18 cellular contexts compared by ENCODE assay signal in the genomic region with DNA sequence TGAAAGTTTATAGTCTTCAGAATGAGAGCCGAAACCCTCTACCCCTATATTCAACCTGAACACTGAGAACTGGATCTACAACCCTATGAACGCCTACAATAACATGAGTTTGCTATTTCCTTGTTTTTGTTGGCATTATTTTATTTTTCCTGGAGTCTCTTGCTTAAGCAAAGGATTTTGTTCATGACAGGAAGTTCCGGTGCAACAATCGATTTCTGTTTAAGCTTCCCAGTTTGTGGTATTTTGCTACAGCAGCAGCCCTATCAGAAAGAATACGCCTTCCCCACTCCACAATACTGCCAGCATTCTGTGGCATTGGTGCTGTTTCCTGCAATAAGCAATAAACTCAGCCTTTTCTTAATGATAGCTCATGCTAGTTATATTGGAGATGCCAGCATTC.
A peak's percentile ranks its signal among the peaks of the same experiment; 100 is the strongest.
DNase-seq lines count a peak whose midpoint lies in the region; ATAC-seq and TF ChIP-seq lines count a peak whose summit lies in the region.
"Had no signal": no experiment of that assay in that cellular context is flagged by ENCODE, and none has a peak within 500 bp of the region (broad histone marks: within the 10 kb centered on the region; RNA-seq: fewer than 3 reads in every experiment).

No MANE protein-coding gene starts in this region.

- no peak overlapping the region for H3K4me3 ChIP-seq in HUES64 (ENCODE audit: low read length)
- peak overlapping the region; percentile 30 for H3K4me3 ChIP-seq in retinal pigment epithelial cell (ENCODE audit: low read length)
- H3K4me3 ChIP-seq: BLaER1 had no signal

- CTCF ChIA-PET in activated CD4-positive, alpha-beta memory T cell treated with anti-CD3 and anti-CD28 coated beads, Interleukin-2, amount 10 ng/mL, durations not matched to agents 7 days and 5 days (lab: Charles Lee): no interaction called here

- no peaks in the 10 kb centered on the region for H3K9me3 Mint-ChIP-seq in activated CD4-positive, alpha-beta memory T cell treated with anti-CD3 and anti-CD28 coated beads, Interleukin-2, amount 10 ng/mL, durations not matched to agents 7 days and 5 days
- H3K9me3 Mint-ChIP-seq: activated T-cell treated with anti-CD3 and anti-CD28 coated beads, Interleukin-2, amount 50 U/mL, for 24 hours; T-helper 1 cell treated with Interleukin-12 subunit alpha and Interleukin-12 subunit beta and Interleukin-4 antibody, amounts not matched to agents 30 μg/mL and 1 μg/mL, for 36 hours had no signal

- no peak for TF ChIP-seq CTCF in retinal pigment epithelial cell (conservative IDR thresholded peaks at IDR 0.05; ENCODE audit: low read depth, low read length)

- H3K27me3 Mint-ChIP-seq in activated CD4-positive, alpha-beta memory T cell treated with anti-CD3 and anti-CD28 coated beads, Interleukin-2, amount 10 ng/mL, durations not matched to agents 7 days and 5 days: peaks cover 1% of the 10 kb centered on the region

- POLR2A ChIA-PET in activated CD4-positive, alpha-beta memory T cell treated with anti-CD3 and anti-CD28 coated beads, Interleukin-2, amount 10 ng/mL, durations not matched to agents 7 days and 5 days (lab: Charles Lee): no interaction called here

- H3K9ac ChIP-seq in HUES64 (ENCODE audit: low read depth, low read length): peak overlapping the region; percentile 14; the same call in 1 of the 2 replicates
- H3K9ac ChIP-seq: BLaER1 had no signal

- no peaks in the 10 kb centered on the region for H3K36me3 ChIP-seq in HUES64 (ENCODE audit: insufficient read depth, low read length)
- H3K36me3 ChIP-seq: BLaER1 had no signal

- no peak for ATAC-seq in HG03520 (IDR thresholded peaks at IDR 0.05; ENCODE audit: unreplicated experiment)
- no peak for ATAC-seq in HG03045 (IDR thresholded peaks at IDR 0.05; ENCODE audit: unreplicated experiment)
- no peak for ATAC-seq in HG03460 (IDR thresholded peaks at IDR 0.05; ENCODE audit: unreplicated experiment)

- peaks cover 26% of the 10 kb centered on the region for H3K4me1 ChIP-seq in HUES64 (ENCODE audit: insufficient read depth, low read length)
- H3K4me1 ChIP-seq: BLaER1 had no signal

- DNase-seq in astrocyte of the hippocampus (ENCODE audit: low read depth, low spot score): peak; percentile 23
- peak; percentile 2 for DNase-seq in iris pigment epithelial cell (ENCODE audit: low read depth)
- DNase-seq in retinal pigment epithelial cell (ENCODE audit: low read depth): no peak
- DNase-seq in activated CD4-positive, alpha-beta memory T cell treated with anti-CD3 and anti-CD28 coated beads, Interleukin-2, amount 10 ng/mL, durations not matched to agents 7 days and 5 days: no peak
- DNase-seq: activated CD4-positive, alpha-beta T cell treated with anti-CD3 and anti-CD28 coated beads for 48 hours; activated T-cell treated with anti-CD3 and anti-CD28 coated beads, Interleukin-2, amount 50 U/mL, for 24 hours; DMS79 treated with DMSO at 0.1 percent for 48 hours; dorsolateral prefrontal cortex; midbrain; NCI-H2081 treated with DMSO at 0.1 percent for 48 hours; NCI-H82; stimulated activated CD4-positive, alpha-beta T cell treated with anti-CD3 and anti-CD28 coated beads, Interleukin-15, amount 100 ng/mL, for 24 hours had no signal

- H3K36me3 Mint-ChIP-seq in activated CD4-positive, alpha-beta memory T cell treated with anti-CD3 and anti-CD28 coated beads, Interleukin-2, amount 10 ng/mL, durations not matched to agents 7 days and 5 days (ENCODE audit: low read depth): no peaks in the 10 kb centered on the region

- 88% methylated on average over 5 of the region's 5 CpGs for WGBS in HUES64

- H3K4me1 Mint-ChIP-seq in activated CD4-positive, alpha-beta memory T cell treated with anti-CD3 and anti-CD28 coated beads, Interleukin-2, amount 10 ng/mL, durations not matched to agents 7 days and 5 days: no peaks in the 10 kb centered on the region

- H3K4me3 Mint-ChIP-seq in activated CD4-positive, alpha-beta memory T cell treated with anti-CD3 and anti-CD28 coated beads, Interleukin-2, amount 10 ng/mL, durations not matched to agents 7 days and 5 days: no peak overlapping the region
- H3K4me3 Mint-ChIP-seq: activated T-cell treated with anti-CD3 and anti-CD28 coated beads, Interleukin-2, amount 50 U/mL, for 24 hours; T-helper 1 cell treated with Interleukin-12 subunit alpha and Interleukin-12 subunit beta and Interleukin-4 antibody, amounts not matched to agents 30 μg/mL and 1 μg/mL, for 36 hours had no signal

- no peaks in the 10 kb centered on the region for H3K27me3 ChIP-seq in HUES64 (ENCODE audit: insufficient read depth, low read length)
- H3K27me3 ChIP-seq: BLaER1, dorsolateral prefrontal cortex had no signal

- peak overlapping the region; percentile 39; the same call in 1 of the 2 replicates for H3K27ac ChIP-seq in HUES64 (ENCODE audit: low read depth, low read length)
- H3K27ac ChIP-seq: BLaER1, dorsolateral prefrontal cortex had no signal

- no peaks in the 10 kb centered on the region for H3K9me3 ChIP-seq in HUES64 (ENCODE audit: insufficient read depth, low read depth, low read length)
- H3K9me3 ChIP-seq: BLaER1 had no signal

- no peak overlapping the region for H3K27ac Mint-ChIP-seq in activated CD4-positive, alpha-beta memory T cell treated with anti-CD3 and anti-CD28 coated beads, Interleukin-2, amount 10 ng/mL, durations not matched to agents 7 days and 5 days
- H3K27ac Mint-ChIP-seq: activated T-cell treated with anti-CD3 and anti-CD28 coated beads, Interleukin-2, amount 50 U/mL, for 24 hours; T-helper 1 cell treated with Interleukin-12 subunit alpha and Interleukin-12 subunit beta and Interleukin-4 antibody, amounts not matched to agents 30 μg/mL and 1 μg/mL, for 36 hours had no signal

Comparison
In these comparisons a context has a peak if more than half of its experiments do, and no peak if none do; other contexts are left out.
1. DNase-seq: peak in astrocyte of the hippocampus (single experiment) and iris pigment epithelial cell (single experiment); none in retinal pigment epithelial cell (single experiment) and activated CD4-positive, alpha-beta memory T cell treated with anti-CD3 and anti-CD28 coated beads, Interleukin-2, amount 10 ng/mL, durations not matched to agents 7 days and 5 days (single experiment).